In genomic region chr5:142769251-142769792, GRCh38 we compare ENCODE assay signal across 8 cellular contexts. TPM values are rescaled to one million over a fixed set of nuclear protein-coding genes. Genes with fewer than 3 reads are reported as not detected.
DNase-seq lines count a peak whose midpoint lies in the region; ATAC-seq, FAIRE-seq and TF ChIP-seq lines count a peak whose summit lies in the region.

No MANE protein-coding gene starts in this region.

- intact Hi-C loops in GM12878 (cut with micrococcal nuclease; ENCODE audit: unreplicated experiment) (no loop called here), lower lobe of right lung (cut with DNase I) (no loop called here), upper lobe of right lung (cut with DNase I) (no loop called here)

- peaks cover 5% of the 10 kb centered on the region; the same call in 1 of the 2 replicates for H3K79me2 ChIP-seq in GM12878 (ENCODE audit: control insufficient read depth, insufficient read depth, low read length)

- DNase-seq in BJ (ENCODE audit: low read depth) (no peak), GM12878 (ENCODE audit: low read depth, low spot score) (no peak), lower lobe of right lung (no peak), upper lobe of right lung (no peak), putamen (ENCODE audit: low spot score) (no peak), HK-2 (ENCODE audit: unreplicated experiment) (no peak), SW 1271 (lab: John Stamatoyannopoulos, UW) (no peak)

- no peak for TF ChIP-seq RAD21 in GM12878 (IDR thresholded peaks at IDR 0.05; ENCODE audit: insufficient read depth, low read depth, low read length)

- ATAC-seq in GM12878 (no peak), lower lobe of right lung (no peak), upper lobe of right lung (no peak)

- H4K20me1 ChIP-seq in GM12878 (ENCODE audit: control insufficient read depth, insufficient read depth): no peaks in the 10 kb centered on the region

- peaks cover 17% of the 10 kb centered on the region for H3K4me1 ChIP-seq in HUES64 (ENCODE audit: insufficient read depth, low read length)
- peaks cover 5% of the 10 kb centered on the region; the same call in 1 of the 2 replicates for H3K4me1 ChIP-seq in GM12878 (ENCODE audit: control insufficient read depth, insufficient read depth, low read length)
- H3K4me1 ChIP-seq in lower lobe of right lung: peaks cover 33% of the 10 kb centered on the region
- H3K4me1 ChIP-seq in upper lobe of right lung: peaks cover 21% of the 10 kb centered on the region

- TF ChIP-seq POLR2A in GM12878 (IDR thresholded peaks at IDR 0.05; ENCODE audit: low read depth, low read length): no peak

- H3K9ac ChIP-seq in HUES64 (ENCODE audit: low read depth, low read length): no peak overlapping the region; the same call in 1 of the 2 replicates
- no peak overlapping the region for H3K9ac ChIP-seq in GM12878 (ENCODE audit: control insufficient read depth, insufficient read depth, low read length)

- peak overlapping the region; percentile 71 for H3K4me2 ChIP-seq in GM12878 (ENCODE audit: control insufficient read depth, insufficient read depth)

- no TSS peak for BruUV-seq in GM12878 (replicated peaks; lab: Mats Ljungman, UMichigan)

- peak overlapping the region; percentile 65 for H3K4me3 ChIP-seq in BJ (ENCODE audit: low read depth, low read length)
- H3K4me3 ChIP-seq in HUES64 (ENCODE audit: low read length): peak overlapping the region; percentile 78
- H3K4me3 ChIP-seq in GM12878: peak overlapping the region; percentile 85
- H3K4me3 ChIP-seq in lower lobe of right lung: peak overlapping the region; percentile 89
- H3K4me3 ChIP-seq in upper lobe of right lung: peak overlapping the region; percentile 96

- SMC1A ChIA-PET in GM12878 (lab: Charles Lee; ENCODE audit: uncharacterized antibody, unreplicated experiment): no interaction called here

- RAD21 ChIA-PET in GM12878 (lab: Charles Lee; ENCODE audit: unreplicated experiment): interaction anchor here (1.1 kb wide), 1 partner anchor 119 kb away, joined by 3 read pairs; no protein-coding TSS in a partner anchor

- H3K27me3 ChIP-seq in BJ (ENCODE audit: control insufficient read depth, insufficient read depth, low read length): 0 out of 2 replicates have a peak, but pooled peaks cover 7% of the 10 kb centered on the region
- peaks cover 24% of the 10 kb centered on the region for H3K27me3 ChIP-seq in HUES64 (ENCODE audit: insufficient read depth, low read length)
- peaks cover 0 to 3% of the 10 kb centered on the region in 2 experiments; a peak in 3 of 4 replicates for H3K27me3 ChIP-seq in GM12878 (replicated peaks in 1 of 2; ENCODE audit: control insufficient read depth in 2 of 2, insufficient read depth in 2 of 2, low read length in 1 of 2)
- no peaks in the 10 kb centered on the region for H3K27me3 ChIP-seq in lower lobe of right lung (ENCODE audit: low read depth)
- H3K27me3 ChIP-seq in upper lobe of right lung: no peaks in the 10 kb centered on the region

- POLR2A ChIA-PET in BJ (lab: Charles Lee) (no interaction called here), GM12878 (lab: Charles Lee) (interaction anchor here (1.2 kb wide), 1 partner anchor 33 kb away, joined by 3 read pairs; no protein-coding TSS in a partner anchor)

- no peak for TF ChIP-seq EP300 in GM12878 (IDR thresholded peaks at IDR 0.05; ENCODE audit: borderline replicate concordance in 1 of 2, control insufficient read depth in 1 of 2, low read depth in 2 of 2, low read length in 2 of 2)

- H3K27ac ChIP-seq in HUES64 (ENCODE audit: low read depth, low read length): no peak overlapping the region
- H3K27ac ChIP-seq in GM12878 (ENCODE audit: control insufficient read depth, insufficient read depth): no peak overlapping the region
- peak overlapping the region; percentile 85 for H3K27ac ChIP-seq in lower lobe of right lung
- H3K27ac ChIP-seq in upper lobe of right lung: peak overlapping the region; percentile 82

- FAIRE-seq in GM12878 (lab: Jason Lieb, UNC): no peak

- no peaks in the 10 kb centered on the region for H3K36me3 ChIP-seq in BJ (ENCODE audit: control insufficient read depth, insufficient read depth, low read length)
- no peaks in the 10 kb centered on the region for H3K36me3 ChIP-seq in HUES64 (ENCODE audit: insufficient read depth, low read length)
- H3K36me3 ChIP-seq in GM12878 (ENCODE audit: control insufficient read depth in 2 of 2, insufficient read depth in 2 of 2, low read length in 1 of 2): no peaks in the 10 kb centered on the region
- no peaks in the 10 kb centered on the region for H3K36me3 ChIP-seq in lower lobe of right lung
- no peaks in the 10 kb centered on the region for H3K36me3 ChIP-seq in upper lobe of right lung

- in situ Hi-C loops in GM12878 (cut with MboI): no loop called here

- H3K9me3 ChIP-seq in HUES64 (ENCODE audit: insufficient read depth, low read depth, low read length): no peaks in the 10 kb centered on the region
- H3K9me3 ChIP-seq in GM12878 (replicated peaks; ENCODE audit: control insufficient read depth, insufficient read depth, low read length): no peaks in the 10 kb centered on the region
- no peaks in the 10 kb centered on the region for H3K9me3 ChIP-seq in lower lobe of right lung
- no peaks in the 10 kb centered on the region for H3K9me3 ChIP-seq in upper lobe of right lung

- CTCF ChIA-PET in BJ (lab: Yijun Ruan, JAX) (interaction anchor here (0.7 to 4.7 kb wide), 10 partner anchors 13 to 119 kb away, joined by 3 to 23 read pairs (median 5); no protein-coding TSS in a partner anchor), GM12878 (lab: Yijun Ruan, JAX) (interaction anchor here (1.1 to 3.5 kb wide), 6 partner anchors 21 to 119 kb away, joined by 3 to 16 read pairs (median 9); no protein-coding TSS in a partner anchor)

- WGBS in HUES64: 14% methylated on average over 15 of the region's 15 CpGs
- 1% methylated on average over 15 of the region's 15 CpGs for WGBS in GM12878 (ENCODE audit: insufficient coverage, insufficient replicate concordance, low lambda C conversion rate, missing lambda C conversion rate)

- peak overlapping the region; percentile 83 for H2AFZ ChIP-seq in GM12878 (ENCODE audit: control insufficient read depth, low read depth, low read length)

- TF ChIP-seq CTCF in BJ (IDR thresholded peaks at IDR 0.05; ENCODE audit: insufficient read depth, low read depth, low read length) (no peak), GM12878 (IDR thresholded peaks at IDR 0.05 in 2 of 3, conservative IDR thresholded peaks at IDR 0.05 in 1 of 3; ENCODE audit: control insufficient read depth in 2 of 3, extremely low read depth in 1 of 3, insufficient read depth in 1 of 3, low read depth in 3 of 3, low read length in 3 of 3) (no peak), lower lobe of right lung (IDR thresholded peaks at IDR 0.05) (no peak), upper lobe of right lung (IDR thresholded peaks at IDR 0.05) (no peak)

TF ChIP-seq in GM12878, 131 proteins besides CTCF, POLR2A, EP300 and RAD21 (continues in another document):
- TF ChIP-seq ZNF207 (IDR thresholded peaks at IDR 0.05; ENCODE audit: borderline replicate concordance) (no peak), ZSCAN29 (IDR thresholded peaks at IDR 0.05) (no peak), ZNF24 (IDR thresholded peaks at IDR 0.05) (no peak), MEF2A (IDR thresholded peaks at IDR 0.05; ENCODE audit: insufficient read depth, low read depth, low read length) (no peak), ATF2 (IDR thresholded peaks at IDR 0.05; ENCODE audit: low read length) (no peak)
- TF ChIP-seq, protein P1, sequence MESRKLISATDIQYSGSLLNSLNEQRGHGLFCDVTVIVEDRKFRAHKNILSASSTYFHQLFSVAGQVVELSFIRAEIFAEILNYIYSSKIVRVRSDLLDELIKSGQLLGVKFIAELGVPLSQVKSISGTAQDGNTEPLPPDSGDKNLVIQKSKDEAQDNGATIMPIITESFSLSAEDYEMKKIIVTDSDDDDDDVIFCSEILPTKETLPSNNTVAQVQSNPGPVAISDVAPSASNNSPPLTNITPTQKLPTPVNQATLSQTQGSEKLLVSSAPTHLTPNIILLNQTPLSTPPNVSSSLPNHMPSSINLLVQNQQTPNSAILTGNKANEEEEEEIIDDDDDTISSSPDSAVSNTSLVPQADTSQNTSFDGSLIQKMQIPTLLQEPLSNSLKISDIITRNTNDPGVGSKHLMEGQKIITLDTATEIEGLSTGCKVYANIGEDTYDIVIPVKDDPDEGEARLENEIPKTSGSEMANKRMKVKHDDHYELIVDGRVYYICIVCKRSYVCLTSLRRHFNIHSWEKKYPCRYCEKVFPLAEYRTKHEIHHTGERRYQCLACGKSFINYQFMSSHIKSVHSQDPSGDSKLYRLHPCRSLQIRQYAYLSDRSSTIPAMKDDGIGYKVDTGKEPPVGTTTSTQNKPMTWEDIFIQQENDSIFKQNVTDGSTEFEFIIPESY (IDR thresholded peaks at IDR 0.05): no peak

RNA-seq across cellular contexts. Expression of gene ARHGAP26, which starts 0.9 kb away (rescaled TPM):
- polyA plus RNA-seq in BJ (2011; rRNA removed) (4.8 TPM in 2 replicates), GM12878 (2011; rRNA removed) (40.0 and 41.5 TPM in 2 replicates), GM12878 (2014; fragmentation: Illumina TruSeq; extraction: Trizol) (18.2 and 19.4 TPM in 2 replicates), GM12878 (2014; fragmentation: Nextera tagmentation; extraction: Ambion mirVana) (1 to 10 TPM; 9.4 to 9.8 TPM), GM12878 (2014; rRNA removed) (9.5 and 10.2 TPM in 2 replicates), GM12878 (2016; fragmentation: Nextera tagmentation; extraction: Ambion mirVana) (10 to 100 TPM; 22.5 to 24.3 TPM)
- 22.8 and 26.4 TPM in 2 replicates for polyA minus RNA-seq in BJ (2011; rRNA and poly(A)+ RNA removed)
- polyA plus RNA-seq in HUES64 (2013, experiment 1 of 2): 8.5 TPM
- polyA plus RNA-seq in HUES64 (2013, experiment 2 of 2): 10.2 TPM
- total RNA-seq in GM12878 (2013; cell fraction: nucleolus; rRNA removed): 84.5 and 89.8 TPM in 2 replicates
- total RNA-seq in GM12878 (2014; rRNA removed) (17.4 and 17.8 TPM in 2 replicates), GM12878 (2014; rRNA removed; fragmentation: Illumina TruSeq; extraction: Trizol) (17.4 and 19.3 TPM in 2 replicates), GM12878 (2021) (16.5 and 22.6 TPM in 2 replicates), lower lobe of right lung (42.1 TPM), upper lobe of right lung (35.4 TPM)
- 5.5 TPM for polyA plus RNA-seq in GM12878 (2011; ENCODE audit: low read depth)
- polyA plus RNA-seq in GM12878 (2011; cell fraction: cytosol; rRNA removed): 35.6 and 39.3 TPM in 2 replicates
- 62.4 and 90.1 TPM in 2 replicates for polyA plus RNA-seq in GM12878 (2011; cell fraction: nucleus; rRNA removed)
- 7.6 and 12.2 TPM in 2 replicates for polyA plus RNA-seq in GM12878 (2012)
- polyA minus RNA-seq in GM12878 (2011; rRNA and poly(A)+ RNA removed): 119 and 147 TPM in 2 replicates
- 18.4 and 29.0 TPM in 2 replicates for polyA minus RNA-seq in GM12878 (2011; cell fraction: cytosol; rRNA and poly(A)+ RNA removed)
- 255 and 393 TPM in 2 replicates for polyA minus RNA-seq in GM12878 (2011; cell fraction: nucleus; rRNA and poly(A)+ RNA removed)

Comparison
In these comparisons a context has a peak if more than half of its experiments do, and no peak if none do; other contexts are left out.
1. H3K27ac ChIP-seq: peak in lower lobe of right lung (single experiment) and upper lobe of right lung (single experiment); none in HUES64 (single experiment) and GM12878 (single experiment).
2. Peak in every context shown above with its lines, with median percentiles within 50 percentile points of each other: H3K4me3 ChIP-seq.